20 cellular contexts compared by ENCODE assay signal in the genomic region with DNA sequence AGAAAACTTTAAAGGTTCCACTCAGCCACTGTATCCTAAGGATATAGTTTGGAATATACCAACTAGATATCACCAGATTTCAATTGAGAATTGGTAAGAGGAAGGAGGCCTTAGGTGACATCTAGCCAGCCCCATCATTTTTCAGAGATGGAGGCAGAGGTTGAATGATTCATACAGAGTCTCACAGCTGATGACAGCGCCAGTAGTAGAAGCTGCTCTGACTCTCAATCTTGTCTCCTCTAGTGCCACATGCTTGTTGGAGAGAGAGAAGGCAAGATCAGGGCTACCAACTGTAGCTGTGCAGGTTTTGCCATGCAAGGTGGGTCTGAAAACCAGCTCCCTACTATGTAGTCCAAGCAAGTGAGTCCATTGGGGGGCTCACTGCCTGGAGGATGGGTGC. TPM values are rescaled to one million over a fixed set of nuclear protein-coding genes. Genes with fewer than 3 reads are reported as not detected.
A peak's percentile ranks its signal among the peaks of the same experiment; 100 is the strongest.
DNase-seq lines count a peak whose midpoint lies in the region; ATAC-seq, FAIRE-seq and TF ChIP-seq lines count a peak whose summit lies in the region.
"Had no signal": no experiment of that assay in that cellular context is flagged by ENCODE, and none has a peak within 500 bp of the region (broad histone marks: within the 10 kb centered on the region; RNA-seq: fewer than 3 reads in every experiment).

No MANE protein-coding gene starts in this region.

- no peak for TF ChIP-seq CTCF in brain microvascular endothelial cell (IDR thresholded peaks at IDR 0.05; ENCODE audit: low read depth, low read length, missing control alignments)
- no peak for TF ChIP-seq CTCF in keratinocyte (optimal IDR thresholded peaks at IDR 0.05 in 1 of 3, IDR thresholded peaks at IDR 0.05 in 1 of 3, conservative IDR thresholded peaks at IDR 0.05 in 1 of 3; ENCODE audit: extremely low read depth in 1 of 3, insufficient read depth in 2 of 3, low read length in 3 of 3)
- TF ChIP-seq CTCF in mesothelial cell of epicardium (IDR thresholded peaks at IDR 0.05; ENCODE audit: unreplicated experiment): no peak

- H4K20me1 ChIP-seq in keratinocyte (ENCODE audit: control insufficient read depth, extremely low read depth, insufficient read depth, low read length): peaks cover 5% of the 10 kb centered on the region

- H3K27me3 Mint-ChIP-seq in mesothelial cell of epicardium (ENCODE audit: low read depth): no peaks in the 10 kb centered on the region

- no peak overlapping the region for H3K27ac ChIP-seq in ACC112 (ENCODE audit: low read depth, low read length)
- peak overlapping the region; percentile 8 for H3K27ac ChIP-seq in brain microvascular endothelial cell
- H3K27ac ChIP-seq in keratinocyte (ENCODE audit: control insufficient read depth, insufficient read depth, low read length): no peak overlapping the region
- H3K27ac ChIP-seq: coronary artery had no signal

- no peak overlapping the region for H3K4me3 Mint-ChIP-seq in mesothelial cell of epicardium
- H3K4me3 Mint-ChIP-seq: immature natural killer cell, memory B cell, T-cell had no signal

- H3K36me3 Mint-ChIP-seq in mesothelial cell of epicardium: peaks cover 5% of the 10 kb centered on the region
- H3K36me3 Mint-ChIP-seq: memory B cell, T-cell had no signal

- H3K4me3 ChIP-seq in ACC112 (ENCODE audit: low read depth, low read length) (peak overlapping the region; percentile 28; the same call in 1 of the 2 replicates), brain microvascular endothelial cell (ENCODE audit: low read depth, low read length) (peak overlapping the region; percentile 25), keratinocyte (ENCODE audit: control insufficient read depth in 2 of 3, extremely low read depth in 1 of 3, insufficient read depth in 2 of 3, low read depth in 1 of 3, low read length in 3 of 3) (no peak overlapping the region)
- H3K4me3 ChIP-seq: coronary artery, HAP-1 had no signal

- in situ Hi-C loops in brain microvascular endothelial cell (cut with HindIII; ENCODE audit: low pct_ligation_motif_present, low sequenced_read_pairs): no loop called here

- peaks cover 3% of the 10 kb centered on the region for H3K9me1 ChIP-seq in keratinocyte (ENCODE audit: control insufficient read depth, extremely low read depth, insufficient read depth, low read length)

- H3K9me3 ChIP-seq in keratinocyte (ENCODE audit: control insufficient read depth, low read depth, low read length): no peaks in the 10 kb centered on the region
- H3K9me3 ChIP-seq: HAP-1 had no signal

- H3K27ac Mint-ChIP-seq in mesothelial cell of epicardium: no peak overlapping the region
- H3K27ac Mint-ChIP-seq: immature natural killer cell, memory B cell, T-cell had no signal

- H2AFZ ChIP-seq in ACC112 (ENCODE audit: low read length, unreplicated experiment) (no peak overlapping the region), keratinocyte (ENCODE audit: control insufficient read depth, low read length) (no peak overlapping the region)

- peak overlapping the region; percentile 40 for H3K4me2 ChIP-seq in keratinocyte (ENCODE audit: control insufficient read depth, extremely low read depth, insufficient read depth, low read depth, low read length)

- no peak for ATAC-seq in HG02642 (IDR thresholded peaks at IDR 0.05; ENCODE audit: poor library complexity, unreplicated experiment)
- ATAC-seq: T-cell had no signal

- FAIRE-seq in H54 (lab: Jason Lieb, UNC) (peak; percentile 57), keratinocyte (lab: Jason Lieb, UNC) (peak; percentile 43)
- FAIRE-seq: endothelial cell of umbilical vein, RCC 7860 had no signal

- DNase-seq in H54 (ENCODE audit: insufficient read length, low spot score): no peak
- DNase-seq in brain microvascular endothelial cell: no peak
- DNase-seq in keratinocyte (ENCODE audit: low read depth, low spot score): no peak
- no peak for DNase-seq in middle frontal gyrus (ENCODE audit: extremely low spot score, low spot score)
- DNase-seq in GOT3 (lab: John Stamatoyannopoulos, UW): no peak
- DNase-seq in mesothelial cell of epicardium (ENCODE audit: low spot score in 2 of 2, unreplicated experiment in 2 of 2): no peak
- DNase-seq: activated CD8-positive, alpha-beta memory T cell treated with anti-CD3 and anti-CD28 coated beads for 24 hours; activated effector memory CD4-positive, alpha-beta T cell treated with Interleukin-2 at 50 U/mL for 16 hours; aorta; immature natural killer cell; NCI-H2029; NCI-H774; T-cell had no signal

- dilution Hi-C loops in keratinocyte (cut with MboI; ENCODE audit: extremely low pct_ligation_motif_present, low sequenced_read_pairs): no loop called here

- H3K9me3 Mint-ChIP-seq in mesothelial cell of epicardium: peaks cover 3% of the 10 kb centered on the region
- H3K9me3 Mint-ChIP-seq: immature natural killer cell, memory B cell, T-cell had no signal

- H3K4me1 ChIP-seq in ACC112 (ENCODE audit: control insufficient read depth, insufficient read depth, low read length, unreplicated experiment): peaks cover 56% of the 10 kb centered on the region
- H3K4me1 ChIP-seq in keratinocyte (ENCODE audit: control insufficient read depth, extremely low read depth, insufficient read depth, low read length): peaks cover 40% of the 10 kb centered on the region

- no peak overlapping the region for H3K9ac ChIP-seq in keratinocyte (ENCODE audit: control insufficient read depth, extremely low read depth, insufficient read depth, low read length)

- no peak for TF ChIP-seq POLR2A in H54 (IDR thresholded peaks at IDR 0.05; ENCODE audit: low read depth, low read length)

- peaks cover 47% of the 10 kb centered on the region for H3K4me1 Mint-ChIP-seq in mesothelial cell of epicardium
- H3K4me1 Mint-ChIP-seq: memory B cell had no signal

- peaks cover 44% of the 10 kb centered on the region for H3K36me3 ChIP-seq in ACC112 (ENCODE audit: insufficient read depth, low read length)
- peaks cover 41% of the 10 kb centered on the region for H3K36me3 ChIP-seq in brain microvascular endothelial cell (replicated peaks)
- peaks cover 3 to 22% of the 10 kb centered on the region in 2 experiments for H3K36me3 ChIP-seq in keratinocyte (ENCODE audit: control insufficient read depth in 2 of 2, extremely low read depth in 1 of 2, insufficient read depth in 2 of 2, low read length in 2 of 2)
- H3K36me3 ChIP-seq: HAP-1 had no signal

- H3K27me3 ChIP-seq in ACC112 (ENCODE audit: insufficient read depth, low read length): no peaks in the 10 kb centered on the region
- H3K27me3 ChIP-seq in brain microvascular endothelial cell (replicated peaks): no peaks in the 10 kb centered on the region
- H3K27me3 ChIP-seq in keratinocyte (ENCODE audit: control insufficient read depth, extremely low read depth, insufficient read depth, low read length): no peaks in the 10 kb centered on the region

- H3K79me2 ChIP-seq in ACC112 (ENCODE audit: control insufficient read depth, insufficient read depth, low read length, unreplicated experiment) (peaks cover 100% of the 10 kb centered on the region), keratinocyte (ENCODE audit: control insufficient read depth, insufficient read depth, low read length) (peaks cover 100% of the 10 kb centered on the region)

RNA-seq across cellular contexts. Expression of a gene that starts 6.1 kb away (rescaled TPM):
- polyA plus RNA-seq in keratinocyte: 116 to 122 TPM (median 120 TPM) in 3 replicates
- polyA plus RNA-seq in keratinocyte (2011; ENCODE audit: low read depth): 28.5 TPM
- polyA plus RNA-seq in keratinocyte (2011; cell fraction: cytosol; rRNA removed): 60.2 and 96.5 TPM in 2 replicates
- 130 and 133 TPM in 2 replicates for polyA plus RNA-seq in keratinocyte (2011; cell fraction: nucleus; rRNA removed)
- 53.6 and 94.8 TPM in 2 replicates for polyA plus RNA-seq in keratinocyte (2012; ENCODE audit: low replicate concordance)
- 122 to 230 TPM (median 217 TPM) in 3 replicates for polyA minus RNA-seq in keratinocyte
- 159 TPM for polyA minus RNA-seq in keratinocyte (2011; cell fraction: cytosol; rRNA and poly(A)+ RNA removed)
- 314 and 552 TPM in 2 replicates for polyA minus RNA-seq in keratinocyte (2011; cell fraction: nucleus; rRNA and poly(A)+ RNA removed)
- total RNA-seq in mesothelial cell of epicardium: 43.4 to 51.8 TPM (median 46.6 TPM) in 3 replicates

Comparison
In these comparisons a context has a peak if more than half of its experiments do, and no peak if none do; other contexts are left out.
1. H3K4me3 ChIP-seq: peak in ACC112 (single experiment) and brain microvascular endothelial cell (single experiment); none in keratinocyte (0 of 3).